ENCODE assay signal across 15 cellular contexts in the genomic region with DNA sequence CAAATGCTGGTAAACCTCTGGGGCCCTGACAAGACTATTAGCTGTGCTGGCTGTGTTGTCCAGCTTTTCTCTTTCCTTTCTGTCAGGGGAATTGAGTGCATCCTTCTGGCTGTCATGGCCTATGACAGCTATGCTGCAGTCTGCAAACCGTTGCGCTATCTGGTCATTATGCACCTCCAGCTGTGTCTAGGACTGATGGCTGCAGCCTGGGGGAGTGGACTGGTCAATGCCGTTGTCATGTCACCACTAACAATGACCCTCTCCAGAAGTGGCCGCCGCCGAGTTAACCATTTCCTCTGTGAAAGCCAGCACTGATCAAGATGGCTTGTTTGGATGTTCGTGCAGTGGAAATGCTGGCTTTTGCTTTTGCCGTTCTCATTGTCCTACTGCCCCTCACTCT. TPM values are rescaled to one million over a fixed set of nuclear protein-coding genes. Genes with fewer than 3 reads are reported as not detected.
DNase-seq lines count a peak whose midpoint lies in the region; TF ChIP-seq lines count a peak whose summit lies in the region.
"Had no signal": no experiment of that assay in that cellular context is flagged by ENCODE, and none has a peak within 500 bp of the region (broad histone marks: within the 10 kb centered on the region; RNA-seq: fewer than 3 reads in every experiment).

No MANE protein-coding gene starts in this region.

- H3K36me3 ChIP-seq in esophagus muscularis mucosa = no peaks in the 10 kb centered on the region
- H3K36me3 ChIP-seq in neuron (ENCODE audit: insufficient read depth, low read length) = no peaks in the 10 kb centered on the region

- WGBS in esophagus muscularis mucosa = 46% methylated on average over 8 of the region's 8 CpGs

- no peaks in the 10 kb centered on the region for H3K9me3 ChIP-seq in esophagus muscularis mucosa
- H3K9me3 ChIP-seq in neuron (ENCODE audit: low read length) = no peaks in the 10 kb centered on the region
- H3K9me3 ChIP-seq: Caco-2 had no signal

- no peak for TF ChIP-seq POLR2A in esophagus muscularis mucosa (IDR thresholded peaks at IDR 0.05; ENCODE audit: low read depth)

- H3K27me3 ChIP-seq in esophagus muscularis mucosa (peaks cover 0 to 9% (median 0%) of the 10 kb centered on the region in 4 donors), neuron (ENCODE audit: insufficient read depth, low read length) (no peaks in the 10 kb centered on the region)

- intact Hi-C loops in esophagus muscularis mucosa (cut with DNase I) = no loop called here

- TF ChIP-seq CTCF in esophagus muscularis mucosa (IDR thresholded peaks at IDR 0.05) = no peak

- peak; percentile 33 for DNase-seq in NCI-H2227 (lab: John Stamatoyannopoulos, UW; ENCODE audit: unreplicated experiment)
- peak; percentile 89 for DNase-seq in esophagus muscularis mucosa (ENCODE audit: extremely low spot score)
- no peak for DNase-seq in G401 (ENCODE audit: low spot score)
- DNase-seq in ureter (ENCODE audit: low spot score) = no peak
- DNase-seq in activated T-cell treated with anti-CD3 and anti-CD28 coated beads, Interleukin-2, amount 50 U/mL, for 1 hour = no peak
- DNase-seq in NK-92 treated with Interleukin-12 subunit alpha and Interleukin-12 subunit beta, amount 100 ng/mL, for 24 hours (lab: John Stamatoyannopoulos, UW) = no peak
- DNase-seq: AML-193; Caco-2; CD4-positive, alpha-beta T cell; GF-D8; GOT3; H9 had no signal

- H3K4me1 ChIP-seq in esophagus muscularis mucosa = no peaks in the 10 kb centered on the region
- peaks cover 10% of the 10 kb centered on the region for H3K4me1 ChIP-seq in neuron (ENCODE audit: insufficient read depth, low read length)
- H3K4me1 ChIP-seq: Caco-2 had no signal

- no peak overlapping the region for H3K27ac ChIP-seq in esophagus muscularis mucosa (replicated peaks in 1 of 4)
- H3K27ac ChIP-seq: C4-2B had no signal

- no peak overlapping the region for H3K4me3 ChIP-seq in esophagus muscularis mucosa
- peak overlapping the region; percentile 1 for H3K4me3 ChIP-seq in neuron (ENCODE audit: low read length)

- no peak overlapping the region for H2AFZ ChIP-seq in neuron (ENCODE audit: low read depth, low read length)

- in situ Hi-C loops in G401 (cut with HindIII; ENCODE audit: low sequenced_read_pairs) = no loop called here

- no peak for TF ChIP-seq EP300 in esophagus muscularis mucosa (IDR thresholded peaks at IDR 0.05)

RNA-seq across cellular contexts. Expression of gene OR2B6, which starts 20.3 kb away (rescaled TPM):
- total RNA-seq in esophagus muscularis mucosa (not detected), ureter (not detected)
- not detected in 2 replicates for total RNA-seq in G401 (2014; rRNA removed; shearing (Covaris generic))
- total RNA-seq: Caco-2; CD4-positive, alpha-beta T cell; H9; HT-29 had no signal

Comparison
In these comparisons a context has a peak if more than half of its experiments do, and no peak if none do; other contexts are left out.
1. DNase-seq: peak in NCI-H2227 (single experiment) and esophagus muscularis mucosa (single experiment); none in G401 (single experiment), ureter (single experiment), activated T-cell treated with anti-CD3 and anti-CD28 coated beads, Interleukin-2, amount 50 U/mL, for 1 hour (single experiment) and NK-92 treated with Interleukin-12 subunit alpha and Interleukin-12 subunit beta, amount 100 ng/mL, for 24 hours (single experiment).